2 cellular contexts compared by ENCODE assay signal in the genomic region with DNA sequence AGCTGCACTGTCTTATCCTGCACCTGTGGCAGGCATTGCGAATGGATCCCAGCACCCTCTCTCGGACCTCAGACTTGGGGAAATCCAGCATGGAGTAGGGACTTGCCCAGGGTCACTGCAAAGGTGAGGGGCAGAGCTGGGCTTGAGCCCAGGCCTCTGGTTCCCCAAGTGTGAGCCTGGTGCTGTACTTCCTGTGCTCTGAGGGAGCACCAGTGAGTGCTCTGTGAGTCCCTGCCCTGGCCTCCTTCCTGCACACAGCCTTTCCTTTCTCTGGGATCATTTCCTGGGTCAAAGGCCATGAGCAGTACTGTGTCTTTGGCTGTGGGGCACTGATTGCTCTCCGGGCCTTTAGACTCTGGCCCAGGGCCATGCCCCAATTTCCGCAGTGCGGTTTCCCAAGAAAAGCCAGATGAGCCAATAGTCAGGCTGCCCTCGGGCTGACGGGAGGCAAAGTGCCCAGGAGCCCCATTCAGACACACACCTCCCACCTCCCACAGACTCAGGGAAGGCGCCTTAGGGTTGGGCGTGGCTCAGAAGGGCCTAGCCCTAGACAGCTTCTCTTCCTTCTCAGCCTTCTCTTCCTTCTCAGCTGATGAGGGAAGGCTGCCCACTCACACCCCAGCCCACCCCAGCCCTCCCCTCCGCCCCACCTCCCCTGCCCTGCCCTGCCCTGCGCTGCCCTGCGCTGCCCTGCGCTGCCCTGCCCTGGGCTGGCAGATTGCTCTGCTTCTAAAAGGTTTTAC.
TF ChIP-seq lines count a peak whose summit lies in the region.

No MANE protein-coding gene starts in this region.

TF ChIP-seq in K562, 482 proteins besides CTCF, POLR2A, EP300 and RAD21:
- TF ChIP-seq NR2C2 (CRISPR knock-in tag; IDR thresholded peaks at IDR 0.05) (no peak), NR2C2 (tag; IDR thresholded peaks at IDR 0.05) (peak; percentile 80), GABPA (tag; conservative IDR thresholded peaks at IDR 0.05; ENCODE audit: low read depth) (peak; percentile 53), ZBTB17 (CRISPR knock-in tag; IDR thresholded peaks at IDR 0.05) (peak; percentile 61; the same call in 1 of the 2 replicates), STAT5A (IDR thresholded peaks at IDR 0.05; ENCODE audit: borderline replicate concordance, low read length) (no peak), GABPB1 (CRISPR knock-in tag; IDR thresholded peaks at IDR 0.05) (peak; percentile 41; the same call in 1 of the 2 replicates), ZNF263 (CRISPR knock-in tag; IDR thresholded peaks at IDR 0.05; ENCODE audit: borderline replicate concordance) (peak; percentile 87), NR2C1 (IDR thresholded peaks at IDR 0.05) (peak; percentile 92), NR2C1 (tag; IDR thresholded peaks at IDR 0.05) (peak; percentile 94)
- TF ChIP-seq, protein P1, sequence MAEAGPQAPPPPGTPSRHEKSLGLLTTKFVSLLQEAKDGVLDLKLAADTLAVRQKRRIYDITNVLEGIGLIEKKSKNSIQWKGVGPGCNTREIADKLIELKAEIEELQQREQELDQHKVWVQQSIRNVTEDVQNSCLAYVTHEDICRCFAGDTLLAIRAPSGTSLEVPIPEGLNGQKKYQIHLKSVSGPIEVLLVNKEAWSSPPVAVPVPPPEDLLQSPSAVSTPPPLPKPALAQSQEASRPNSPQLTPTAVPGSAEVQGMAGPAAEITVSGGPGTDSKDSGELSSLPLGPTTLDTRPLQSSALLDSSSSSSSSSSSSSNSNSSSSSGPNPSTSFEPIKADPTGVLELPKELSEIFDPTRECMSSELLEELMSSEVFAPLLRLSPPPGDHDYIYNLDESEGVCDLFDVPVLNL (CRISPR knock-in tag; IDR thresholded peaks at IDR 0.05; ENCODE audit: low read depth): no peak
- TF ChIP-seq, protein P2, sequence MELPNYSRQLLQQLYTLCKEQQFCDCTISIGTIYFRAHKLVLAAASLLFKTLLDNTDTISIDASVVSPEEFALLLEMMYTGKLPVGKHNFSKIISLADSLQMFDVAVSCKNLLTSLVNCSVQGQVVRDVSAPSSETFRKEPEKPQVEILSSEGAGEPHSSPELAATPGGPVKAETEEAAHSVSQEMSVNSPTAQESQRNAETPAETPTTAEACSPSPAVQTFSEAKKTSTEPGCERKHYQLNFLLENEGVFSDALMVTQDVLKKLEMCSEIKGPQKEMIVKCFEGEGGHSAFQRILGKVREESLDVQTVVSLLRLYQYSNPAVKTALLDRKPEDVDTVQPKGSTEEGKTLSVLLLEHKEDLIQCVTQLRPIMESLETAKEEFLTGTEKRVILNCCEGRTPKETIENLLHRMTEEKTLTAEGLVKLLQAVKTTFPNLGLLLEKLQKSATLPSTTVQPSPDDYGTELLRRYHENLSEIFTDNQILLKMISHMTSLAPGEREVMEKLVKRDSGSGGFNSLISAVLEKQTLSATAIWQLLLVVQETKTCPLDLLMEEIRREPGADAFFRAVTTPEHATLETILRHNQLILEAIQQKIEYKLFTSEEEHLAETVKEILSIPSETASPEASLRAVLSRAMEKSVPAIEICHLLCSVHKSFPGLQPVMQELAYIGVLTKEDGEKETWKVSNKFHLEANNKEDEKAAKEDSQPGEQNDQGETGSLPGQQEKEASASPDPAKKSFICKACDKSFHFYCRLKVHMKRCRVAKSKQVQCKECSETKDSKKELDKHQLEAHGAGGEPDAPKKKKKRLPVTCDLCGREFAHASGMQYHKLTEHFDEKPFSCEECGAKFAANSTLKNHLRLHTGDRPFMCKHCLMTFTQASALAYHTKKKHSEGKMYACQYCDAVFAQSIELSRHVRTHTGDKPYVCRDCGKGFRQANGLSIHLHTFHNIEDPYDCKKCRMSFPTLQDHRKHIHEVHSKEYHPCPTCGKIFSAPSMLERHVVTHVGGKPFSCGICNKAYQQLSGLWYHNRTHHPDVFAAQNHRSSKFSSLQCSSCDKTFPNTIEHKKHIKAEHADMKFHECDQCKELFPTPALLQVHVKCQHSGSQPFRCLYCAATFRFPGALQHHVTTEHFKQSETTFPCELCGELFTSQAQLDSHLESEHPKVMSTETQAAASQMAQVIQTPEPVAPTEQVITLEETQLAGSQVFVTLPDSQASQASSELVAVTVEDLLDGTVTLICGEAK (IDR thresholded peaks at IDR 0.05): 0 out of 2 replicates have a peak, but pooled peaks have one; percentile 33
- TF ChIP-seq, protein P2 (CRISPR knock-in tag; IDR thresholded peaks at IDR 0.05): no peak

TF ChIP-seq in HepG2, 621 proteins besides CTCF, POLR2A, EP300 and RAD21 (continues in another document):
- no peak for TF ChIP-seq NCOA2 (CRISPR knock-in tag; IDR thresholded peaks at IDR 0.05)
- TF ChIP-seq, protein P3, sequence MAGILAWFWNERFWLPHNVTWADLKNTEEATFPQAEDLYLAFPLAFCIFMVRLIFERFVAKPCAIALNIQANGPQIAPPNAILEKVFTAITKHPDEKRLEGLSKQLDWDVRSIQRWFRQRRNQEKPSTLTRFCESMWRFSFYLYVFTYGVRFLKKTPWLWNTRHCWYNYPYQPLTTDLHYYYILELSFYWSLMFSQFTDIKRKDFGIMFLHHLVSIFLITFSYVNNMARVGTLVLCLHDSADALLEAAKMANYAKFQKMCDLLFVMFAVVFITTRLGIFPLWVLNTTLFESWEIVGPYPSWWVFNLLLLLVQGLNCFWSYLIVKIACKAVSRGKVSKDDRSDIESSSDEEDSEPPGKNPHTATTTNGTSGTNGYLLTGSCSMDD (CRISPR knock-in tag; IDR thresholded peaks at IDR 0.05): no peak
- TF ChIP-seq TBX2 (CRISPR knock-in tag; IDR thresholded peaks at IDR 0.05; ENCODE audit: borderline replicate concordance): no peak; the same call in 1 of the 2 replicates
- TF ChIP-seq ZNF44 (CRISPR knock-in tag; IDR thresholded peaks at IDR 0.05): no peak
- no peak; the same call in 1 of the 2 replicates for TF ChIP-seq PHF8 (CRISPR knock-in tag; IDR thresholded peaks at IDR 0.05)
- TF ChIP-seq ZNF772 (CRISPR knock-in tag; IDR thresholded peaks at IDR 0.05): 0 out of 2 replicates have a peak, but pooled peaks have one; percentile 24
- TF ChIP-seq, protein P4, sequence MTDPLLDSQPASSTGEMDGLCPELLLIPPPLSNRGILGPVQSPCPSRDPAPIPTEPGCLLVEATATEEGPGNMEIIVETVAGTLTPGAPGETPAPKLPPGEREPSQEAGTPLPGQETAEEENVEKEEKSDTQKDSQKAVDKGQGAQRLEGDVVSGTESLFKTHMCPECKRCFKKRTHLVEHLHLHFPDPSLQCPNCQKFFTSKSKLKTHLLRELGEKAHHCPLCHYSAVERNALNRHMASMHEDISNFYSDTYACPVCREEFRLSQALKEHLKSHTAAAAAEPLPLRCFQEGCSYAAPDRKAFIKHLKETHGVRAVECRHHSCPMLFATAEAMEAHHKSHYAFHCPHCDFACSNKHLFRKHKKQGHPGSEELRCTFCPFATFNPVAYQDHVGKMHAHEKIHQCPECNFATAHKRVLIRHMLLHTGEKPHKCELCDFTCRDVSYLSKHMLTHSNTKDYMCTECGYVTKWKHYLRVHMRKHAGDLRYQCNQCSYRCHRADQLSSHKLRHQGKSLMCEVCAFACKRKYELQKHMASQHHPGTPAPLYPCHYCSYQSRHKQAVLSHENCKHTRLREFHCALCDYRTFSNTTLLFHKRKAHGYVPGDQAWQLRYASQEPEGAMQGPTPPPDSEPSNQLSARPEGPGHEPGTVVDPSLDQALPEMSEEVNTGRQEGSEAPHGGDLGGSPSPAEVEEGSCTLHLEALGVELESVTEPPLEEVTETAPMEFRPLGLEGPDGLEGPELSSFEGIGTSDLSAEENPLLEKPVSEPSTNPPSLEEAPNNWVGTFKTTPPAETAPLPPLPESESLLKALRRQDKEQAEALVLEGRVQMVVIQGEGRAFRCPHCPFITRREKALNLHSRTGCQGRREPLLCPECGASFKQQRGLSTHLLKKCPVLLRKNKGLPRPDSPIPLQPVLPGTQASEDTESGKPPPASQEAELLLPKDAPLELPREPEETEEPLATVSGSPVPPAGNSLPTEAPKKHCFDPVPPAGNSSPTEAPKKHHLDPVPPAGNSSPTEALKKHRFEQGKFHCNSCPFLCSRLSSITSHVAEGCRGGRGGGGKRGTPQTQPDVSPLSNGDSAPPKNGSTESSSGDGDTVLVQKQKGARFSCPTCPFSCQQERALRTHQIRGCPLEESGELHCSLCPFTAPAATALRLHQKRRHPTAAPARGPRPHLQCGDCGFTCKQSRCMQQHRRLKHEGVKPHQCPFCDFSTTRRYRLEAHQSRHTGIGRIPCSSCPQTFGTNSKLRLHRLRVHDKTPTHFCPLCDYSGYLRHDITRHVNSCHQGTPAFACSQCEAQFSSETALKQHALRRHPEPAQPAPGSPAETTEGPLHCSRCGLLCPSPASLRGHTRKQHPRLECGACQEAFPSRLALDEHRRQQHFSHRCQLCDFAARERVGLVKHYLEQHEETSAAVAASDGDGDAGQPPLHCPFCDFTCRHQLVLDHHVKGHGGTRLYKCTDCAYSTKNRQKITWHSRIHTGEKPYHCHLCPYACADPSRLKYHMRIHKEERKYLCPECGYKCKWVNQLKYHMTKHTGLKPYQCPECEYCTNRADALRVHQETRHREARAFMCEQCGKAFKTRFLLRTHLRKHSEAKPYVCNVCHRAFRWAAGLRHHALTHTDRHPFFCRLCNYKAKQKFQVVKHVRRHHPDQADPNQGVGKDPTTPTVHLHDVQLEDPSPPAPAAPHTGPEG (CRISPR knock-in tag; IDR thresholded peaks at IDR 0.05): no peak
- TF ChIP-seq LCORL (IDR thresholded peaks at IDR 0.05): no peak
- peak; percentile 54; the same call in 1 of the 2 replicates for TF ChIP-seq LCORL (CRISPR knock-in tag; IDR thresholded peaks at IDR 0.05)
- TF ChIP-seq SOX6 (IDR thresholded peaks at IDR 0.05): no peak
- TF ChIP-seq SOX6 (CRISPR knock-in tag; IDR thresholded peaks at IDR 0.05): peak; percentile 44; the same call in 1 of the 2 replicates
- TF ChIP-seq ZBTB38 (CRISPR knock-in tag; IDR thresholded peaks at IDR 0.05): no peak
- TF ChIP-seq, protein P5, sequence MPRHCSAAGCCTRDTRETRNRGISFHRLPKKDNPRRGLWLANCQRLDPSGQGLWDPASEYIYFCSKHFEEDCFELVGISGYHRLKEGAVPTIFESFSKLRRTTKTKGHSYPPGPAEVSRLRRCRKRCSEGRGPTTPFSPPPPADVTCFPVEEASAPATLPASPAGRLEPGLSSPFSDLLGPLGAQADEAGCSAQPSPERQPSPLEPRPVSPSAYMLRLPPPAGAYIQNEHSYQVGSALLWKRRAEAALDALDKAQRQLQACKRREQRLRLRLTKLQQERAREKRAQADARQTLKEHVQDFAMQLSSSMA (CRISPR knock-in tag; IDR thresholded peaks at IDR 0.05): no peak
- TF ChIP-seq DNMT1 (CRISPR knock-in tag; IDR thresholded peaks at IDR 0.05): no peak
- peak; percentile 79 for TF ChIP-seq HNF4G (IDR thresholded peaks at IDR 0.05; ENCODE audit: borderline replicate concordance, low read depth, low read length)
- TF ChIP-seq HNF4G (CRISPR knock-in tag; IDR thresholded peaks at IDR 0.05; ENCODE audit: borderline replicate concordance, low read depth): no peak
- peak; percentile 99 for TF ChIP-seq NR2C2 (CRISPR knock-in tag; IDR thresholded peaks at IDR 0.05; ENCODE audit: borderline replicate concordance)
- no peak for TF ChIP-seq ZNF224 (CRISPR knock-in tag; IDR thresholded peaks at IDR 0.05)
- no peak for TF ChIP-seq GATAD1 (CRISPR knock-in tag; IDR thresholded peaks at IDR 0.05)
- TF ChIP-seq ZNF326 (CRISPR knock-in tag; IDR thresholded peaks at IDR 0.05; ENCODE audit: borderline replicate concordance): no peak
- no peak for TF ChIP-seq MAFF (IDR thresholded peaks at IDR 0.05; ENCODE audit: low read depth, low read length)
- TF ChIP-seq ATRX (CRISPR knock-in tag; IDR thresholded peaks at IDR 0.05; ENCODE audit: borderline replicate concordance): no peak
- TF ChIP-seq NPAS2 (CRISPR knock-in tag; IDR thresholded peaks at IDR 0.05; ENCODE audit: borderline replicate concordance): no peak
- TF ChIP-seq HDAC2 (CRISPR knock-in tag; IDR thresholded peaks at IDR 0.05): peak; percentile 70; the same call in 1 of the 2 replicates
- peak; percentile 57; the same call in 1 of the 2 replicates for TF ChIP-seq ZFY (CRISPR knock-in tag; IDR thresholded peaks at IDR 0.05)
- TF ChIP-seq, protein P6, sequence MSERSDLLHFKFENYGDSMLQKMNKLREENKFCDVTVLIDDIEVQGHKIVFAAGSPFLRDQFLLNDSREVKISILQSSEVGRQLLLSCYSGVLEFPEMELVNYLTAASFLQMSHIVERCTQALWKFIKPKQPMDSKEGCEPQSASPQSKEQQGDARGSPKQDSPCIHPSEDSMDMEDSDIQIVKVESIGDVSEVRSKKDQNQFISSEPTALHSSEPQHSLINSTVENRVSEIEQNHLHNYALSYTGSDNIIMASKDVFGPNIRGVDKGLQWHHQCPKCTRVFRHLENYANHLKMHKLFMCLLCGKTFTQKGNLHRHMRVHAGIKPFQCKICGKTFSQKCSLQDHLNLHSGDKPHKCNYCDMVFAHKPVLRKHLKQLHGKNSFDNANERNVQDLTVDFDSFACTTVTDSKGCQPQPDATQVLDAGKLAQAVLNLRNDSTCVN (CRISPR knock-in tag; IDR thresholded peaks at IDR 0.05; ENCODE audit: borderline replicate concordance): 0 out of 2 replicates have a peak, but pooled peaks have one; percentile 39
- TF ChIP-seq NR2F1 (CRISPR knock-in tag; IDR thresholded peaks at IDR 0.05): peak in 1 of 2 experiments; percentile 54; a peak in 1 of 4 replicates
- no peak for TF ChIP-seq ARNTL (CRISPR knock-in tag; IDR thresholded peaks at IDR 0.05)
- no peak for TF ChIP-seq CBX2 (IDR thresholded peaks at IDR 0.05; ENCODE audit: low read depth, low read length)
- no peak for TF ChIP-seq CBX2 (CRISPR knock-in tag; IDR thresholded peaks at IDR 0.05; ENCODE audit: low read depth)
- TF ChIP-seq ELF1 (CRISPR knock-in tag; IDR thresholded peaks at IDR 0.05): peak; percentile 72
- TF ChIP-seq NR2F2 (IDR thresholded peaks at IDR 0.05; ENCODE audit: borderline replicate concordance, low read depth): 0 out of 2 replicates have a peak, but pooled peaks have one; percentile 47
- no peak for TF ChIP-seq NFATC3 (CRISPR knock-in tag; IDR thresholded peaks at IDR 0.05)
- TF ChIP-seq ZNF205 (CRISPR knock-in tag; IDR thresholded peaks at IDR 0.05): 0 out of 2 replicates have a peak, but pooled peaks have one; percentile 29
- TF ChIP-seq CEBPG (CRISPR knock-in tag; IDR thresholded peaks at IDR 0.05): peak; percentile 23; the same call in 1 of the 2 replicates
